Comparison of ENCODE assay signal across 7 cellular contexts in the genomic region with DNA sequence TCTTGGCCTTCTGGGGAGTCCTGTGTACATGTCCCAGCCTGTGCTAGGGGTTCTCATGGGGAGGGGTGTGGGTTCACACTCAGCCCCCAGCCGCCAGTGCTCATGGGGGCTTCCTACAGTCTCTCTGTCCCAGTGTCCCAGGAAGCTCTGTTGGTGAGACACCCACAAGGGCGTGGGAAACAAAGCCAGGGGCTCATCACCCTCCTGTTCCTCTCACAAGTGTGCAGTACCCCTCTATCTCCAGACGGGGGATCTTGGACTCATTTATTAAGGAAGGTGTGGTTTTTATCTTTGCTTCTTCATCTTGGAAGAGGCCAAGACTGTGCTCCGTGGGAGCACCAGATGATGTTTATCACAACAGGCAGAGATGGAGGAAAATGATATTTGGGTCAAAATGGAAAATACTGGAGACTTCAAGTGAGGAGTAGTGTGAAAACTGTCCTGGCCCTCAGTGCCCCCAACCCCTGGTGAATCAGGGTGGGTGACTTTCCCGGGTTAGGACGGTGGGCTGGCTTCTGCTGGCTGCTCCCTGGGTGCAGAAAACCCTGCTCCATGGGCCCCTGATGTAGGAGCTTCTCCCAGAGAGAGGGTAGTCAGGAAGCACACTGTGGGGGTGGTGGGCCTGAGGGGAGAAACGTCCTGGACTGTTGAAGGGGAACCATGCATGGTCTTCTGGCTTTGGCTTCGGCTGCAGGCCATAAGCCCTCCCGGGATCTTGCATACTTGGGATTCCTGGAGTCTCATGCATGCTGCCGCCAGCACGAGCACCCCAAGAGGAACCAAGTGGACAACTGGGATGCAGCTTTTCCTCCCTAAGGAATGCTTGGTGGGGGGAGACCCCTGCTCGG. TPM values are rescaled to one million over a fixed set of nuclear protein-coding genes. Genes with fewer than 3 reads are reported as not detected.
DNase-seq lines count a peak whose midpoint lies in the region; ATAC-seq and TF ChIP-seq lines count a peak whose summit lies in the region.

No MANE protein-coding gene starts in this region.

- H3K4me1 Mint-ChIP-seq in nephron progenitor cell, result peaks cover 26% of the 10 kb centered on the region

- peaks cover 3% of the 10 kb centered on the region for H3K27me3 Mint-ChIP-seq in nephron progenitor cell (ENCODE audit: low read depth, poor library complexity)

- DNase-seq in EL (peak; percentile 69), astrocyte of the cerebellum (ENCODE audit: low read depth) (no peak), nephron progenitor cell (peak; percentile 44), DMS153 treated with DMSO at 0.1 percent for 48 hours (lab: John Stamatoyannopoulos, UW; ENCODE audit: unreplicated experiment) (no peak)
- peak; percentile 33 for DNase-seq in Jurkat, Clone E6-1 (ENCODE audit: low read depth, low spot score)
- no peak for DNase-seq in activated CD4-positive, CD25-positive, alpha-beta regulatory T cell (lab: John Stamatoyannopoulos, UW)

- H3K36me3 Mint-ChIP-seq in nephron progenitor cell (ENCODE audit: low read depth), result no peaks in the 10 kb centered on the region

- TF ChIP-seq CTCF in astrocyte of the cerebellum (IDR thresholded peaks at IDR 0.05; ENCODE audit: low read depth, low read length, missing control alignments) (peak; percentile 56), nephron progenitor cell (IDR thresholded peaks at IDR 0.05) (peak; percentile 58)

- peak overlapping the region; percentile 19 for H3K4me3 Mint-ChIP-seq in nephron progenitor cell

- no peak overlapping the region for H3K4me3 ChIP-seq in Jurkat, Clone E6-1 (ENCODE audit: low read length)
- H3K4me3 ChIP-seq in astrocyte of the cerebellum (ENCODE audit: low read depth, low read length), result no peak overlapping the region

- no peaks in the 10 kb centered on the region for H3K9me3 Mint-ChIP-seq in nephron progenitor cell

- in situ Hi-C loops in astrocyte of the cerebellum (cut with HindIII; ENCODE audit: low sequenced_read_pairs), result no loop called here

- ATAC-seq in GM19397 (IDR thresholded peaks at IDR 0.05; ENCODE audit: unreplicated experiment), result no peak

- H3K27ac Mint-ChIP-seq in nephron progenitor cell, result peak overlapping the region; percentile 16

RNA-seq across cellular contexts. Expression of a gene that starts 15.3 kb away (rescaled TPM):
- not detected for polyA plus RNA-seq in Jurkat, Clone E6-1 (2012; ENCODE audit: insufficient read depth, insufficient read length)

RNA-seq across cellular contexts. Expression of a gene that starts 37.3 kb away (rescaled TPM):
- polyA plus RNA-seq in Jurkat, Clone E6-1 (2012; ENCODE audit: insufficient read depth, insufficient read length), result not detected

Comparison
In these comparisons a context has a peak if more than half of its experiments do, and no peak if none do; other contexts are left out.
1. DNase-seq: peak in EL (single experiment), Jurkat, Clone E6-1 (single experiment) and nephron progenitor cell (single experiment); none in astrocyte of the cerebellum (single experiment), DMS153 treated with DMSO at 0.1 percent for 48 hours (single experiment) and activated CD4-positive, CD25-positive, alpha-beta regulatory T cell (0 of 4).